8 cellular contexts compared by ENCODE assay signal in genomic region chr13:99199541-99200432, GRCh38.
DNase-seq lines count a peak whose midpoint lies in the region; ATAC-seq and TF ChIP-seq lines count a peak whose summit lies in the region.

No MANE protein-coding gene starts in this region.

- peak overlapping the region; percentile 66 for H3K27ac ChIP-seq in SU-DHL-6 (ENCODE audit: low read depth, low read length)

- peak overlapping the region; percentile 96 for H3K9ac ChIP-seq in SU-DHL-6 (ENCODE audit: low read length)

- H3F3A ChIP-seq in SU-DHL-6 (ENCODE audit: insufficient read depth): peaks cover 14% of the 10 kb centered on the region

- H3K9me3 ChIP-seq in SU-DHL-6 (ENCODE audit: insufficient read depth, low read length): no peaks in the 10 kb centered on the region

- peak overlapping the region; percentile 65 for H3K4me3 ChIP-seq in SU-DHL-6 (ENCODE audit: insufficient read depth, low read length, poor library complexity, severe bottlenecking)

- H3K4me2 ChIP-seq in SU-DHL-6 (ENCODE audit: low read depth, low read length, poor library complexity, severe bottlenecking): peak overlapping the region; percentile 62

- TF ChIP-seq CTCF in SU-DHL-6 (IDR thresholded peaks at IDR 0.05; ENCODE audit: insufficient read depth, low read length, poor library complexity, severe bottlenecking) (no peak), GM10266 (IDR thresholded peaks at IDR 0.05; ENCODE audit: control insufficient read depth, insufficient read depth, low read depth, missing control alignments) (no peak)

- H2AFZ ChIP-seq in SU-DHL-6 (ENCODE audit: low read depth, low read length, severe bottlenecking): peak overlapping the region; percentile 70

- H3K36me3 ChIP-seq in SU-DHL-6 (ENCODE audit: low read length): no peaks in the 10 kb centered on the region

- DNase-seq in fibroblast of peridontal ligament (ENCODE audit: extremely low read depth): peak; percentile 34
- DNase-seq in pons (ENCODE audit: low spot score): peak; percentile 20
- no peak for DNase-seq in NCI-H128 (lab: John Stamatoyannopoulos, UW; ENCODE audit: unreplicated experiment)
- DNase-seq in GM10266 (ENCODE audit: extremely low spot score): no peak

- ATAC-seq in GM18502 (IDR thresholded peaks at IDR 0.05; ENCODE audit: poor library complexity, unreplicated experiment) (peak; percentile 11), HG02840 (IDR thresholded peaks at IDR 0.05; ENCODE audit: low FRiP score, unreplicated experiment) (peak; percentile 6), GM18520 (IDR thresholded peaks at IDR 0.05; ENCODE audit: unreplicated experiment) (no peak)

- H4K20me1 ChIP-seq in SU-DHL-6 (ENCODE audit: low read depth, low read length): peaks cover 14% of the 10 kb centered on the region; the same call in 1 of the 2 replicates

- peaks cover 25% of the 10 kb centered on the region; the same call in 1 of the 2 replicates for H3K79me2 ChIP-seq in SU-DHL-6 (ENCODE audit: insufficient read depth, low read length)

- no peaks in the 10 kb centered on the region for H3K27me3 ChIP-seq in SU-DHL-6 (ENCODE audit: low read length)

- no peaks in the 10 kb centered on the region for H3K9me2 ChIP-seq in SU-DHL-6 (replicated peaks; ENCODE audit: insufficient read depth, low read length)

Comparison
In these comparisons a context has a peak if more than half of its experiments do, and no peak if none do; other contexts are left out.
1. DNase-seq: peak in fibroblast of peridontal ligament (single experiment) and pons (single experiment); none in NCI-H128 (single experiment) and GM10266 (single experiment).